8 cellular contexts compared by ENCODE assay signal in the genomic region with DNA sequence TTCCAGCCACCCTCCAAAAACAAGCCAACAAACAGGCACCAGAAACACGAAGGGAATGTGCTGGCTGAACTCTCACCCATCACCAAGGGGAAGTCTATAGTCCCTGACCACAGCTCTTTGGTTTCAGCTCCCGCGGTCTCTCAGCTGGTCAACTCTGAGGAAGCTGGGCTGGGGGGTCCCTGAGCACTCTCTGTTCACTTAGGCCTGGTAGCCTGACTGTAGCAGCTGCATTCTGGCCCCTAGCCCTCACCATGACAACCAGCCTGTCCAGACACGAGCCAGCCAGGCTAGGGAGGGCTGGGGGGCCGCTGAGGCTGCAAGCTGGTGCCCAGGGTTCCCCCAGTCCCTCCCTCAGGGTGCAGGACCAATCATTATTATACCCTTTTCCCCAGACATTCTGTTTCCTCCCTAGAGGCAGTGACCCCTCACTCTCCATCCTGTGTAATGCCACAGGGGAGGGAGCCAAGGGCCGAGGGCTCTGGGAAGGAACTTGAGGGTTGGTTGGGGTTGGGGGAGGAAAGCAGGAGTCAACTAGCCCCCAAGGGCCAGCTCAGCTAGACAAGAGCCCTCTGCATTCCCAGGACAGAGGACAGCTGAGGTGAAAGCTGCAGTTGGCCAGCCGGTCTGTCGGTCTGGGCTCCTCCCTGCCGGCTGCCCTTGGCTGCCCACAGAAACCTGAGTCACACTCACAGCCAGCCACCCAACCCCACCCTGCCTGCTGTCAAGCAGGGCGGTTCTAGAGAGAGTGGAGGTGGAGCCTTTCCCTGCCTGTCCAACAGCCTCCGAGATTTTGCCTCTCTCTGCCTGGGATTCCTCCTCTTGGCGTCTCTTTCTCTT. TPM values are rescaled to one million over a fixed set of nuclear protein-coding genes. Genes with fewer than 3 reads are reported as not detected.
DNase-seq lines count a peak whose midpoint lies in the region; ATAC-seq and TF ChIP-seq lines count a peak whose summit lies in the region.

No MANE protein-coding gene starts in this region.

- H3K9ac ChIP-seq in endodermal cell (ENCODE audit: extremely low read depth, low read length, poor library complexity, severe bottlenecking): peak overlapping the region; percentile 45

- peak; percentile 37 for ATAC-seq in GM19467 (IDR thresholded peaks at IDR 0.05; ENCODE audit: unreplicated experiment)

- intact Hi-C loops in CD4-positive, alpha-beta memory T cell (cut with micrococcal nuclease): loop anchor here (10.0 kb wide), 1 partner anchor 1544 kb away; a partner anchor contains a TSS

- no peaks in the 10 kb centered on the region for H3K27me3 ChIP-seq in CD4-positive, alpha-beta memory T cell (ENCODE audit: insufficient read depth, low read length)
- no peaks in the 10 kb centered on the region for H3K27me3 ChIP-seq in endodermal cell (ENCODE audit: control insufficient read depth, insufficient read depth, low read length, poor library complexity, severe bottlenecking)

- H3K4me3 Mint-ChIP-seq in CD4-positive, alpha-beta memory T cell: peak overlapping the region; percentile 95 to 100 (median 98)
- H3K4me3 Mint-ChIP-seq in endodermal cell: no peak overlapping the region

- H3K27ac Mint-ChIP-seq in CD4-positive, alpha-beta memory T cell: peak overlapping the region; percentile 94 to 100 (median 99)
- H3K27ac Mint-ChIP-seq in endodermal cell: peak overlapping the region; percentile 96

- CTCF ChIA-PET in CD4-positive, alpha-beta memory T cell (lab: Charles Lee; ENCODE audit: partially characterized antibody): interaction anchor here (0.5 to 10.0 kb wide), 23 partner anchors 10 to 274 kb away, joined by 3 to 348 read pairs (median 5); a partner anchor contains a TSS

- H3K4me3 ChIP-seq in CD4-positive, alpha-beta memory T cell (ENCODE audit: low read length in 2 of 2): peak overlapping the region; percentile 27 to 44
- H3K4me3 ChIP-seq in endodermal cell (ENCODE audit: low read length) (no peak overlapping the region), mesodermal cell (ENCODE audit: extremely low read depth, insufficient read depth, low read length, poor library complexity, severe bottlenecking) (no peak overlapping the region)

- peaks cover 0 to 16% of the 10 kb centered on the region in 2 donors for H3K36me3 Mint-ChIP-seq in CD4-positive, alpha-beta memory T cell
- H3K36me3 Mint-ChIP-seq in endodermal cell (ENCODE audit: low read depth): peaks cover 14% of the 10 kb centered on the region

- peaks cover 46 to 88% (median 67%) of the 10 kb centered on the region in 4 donors for H3K4me1 Mint-ChIP-seq in CD4-positive, alpha-beta memory T cell
- H3K4me1 Mint-ChIP-seq in endodermal cell: peaks cover 23% of the 10 kb centered on the region

- H3K9me3 ChIP-seq in CD4-positive, alpha-beta memory T cell (ENCODE audit: control insufficient read depth in 1 of 2, low read length in 2 of 2): no peaks in the 10 kb centered on the region
- H3K9me3 ChIP-seq in endodermal cell (ENCODE audit: control insufficient read depth, low read length) (no peaks in the 10 kb centered on the region), mesodermal cell (ENCODE audit: control insufficient read depth, low read length) (no peaks in the 10 kb centered on the region)

- peak overlapping the region; percentile 88 for H3K27ac ChIP-seq in CD4-positive, alpha-beta memory T cell (ENCODE audit: low read depth, low read length)
- H3K27ac ChIP-seq in endodermal cell (ENCODE audit: low read depth, low read length) (peak overlapping the region; percentile 97), mesodermal cell (ENCODE audit: low read depth, low read length, severe bottlenecking) (peak overlapping the region; percentile 97)

- peaks cover 78% of the 10 kb centered on the region for H3K4me1 ChIP-seq in CD4-positive, alpha-beta memory T cell (ENCODE audit: insufficient read depth, low read length)
- no peaks in the 10 kb centered on the region for H3K4me1 ChIP-seq in endodermal cell (ENCODE audit: control insufficient read depth, insufficient read depth, low read length)
- H3K4me1 ChIP-seq in mesodermal cell (ENCODE audit: control insufficient read depth, insufficient read depth, low read length, poor library complexity, severe bottlenecking): peaks cover 38% of the 10 kb centered on the region

- TF ChIP-seq CTCF in endodermal cell (conservative IDR thresholded peaks at IDR 0.05): no peak

- H3K9me3 Mint-ChIP-seq in CD4-positive, alpha-beta memory T cell: no peaks in the 10 kb centered on the region
- H3K9me3 Mint-ChIP-seq in endodermal cell: peaks cover 2% of the 10 kb centered on the region

- DNase-seq in CD4-positive, alpha-beta memory T cell: peak; percentile 55 to 85 (median 56)
- DNase-seq in HS-5 (ENCODE audit: low read depth): peak; percentile 76
- DNase-seq in NOMO-1 (lab: John Stamatoyannopoulos, UW; ENCODE audit: unreplicated experiment in 2 of 2): peak; percentile 88 to 93
- DNase-seq in activated CD8-positive, alpha-beta memory T cell treated with anti-CD3 and anti-CD28 coated beads, Interleukin-2, amount 50 U/mL, for 4 hours: peak; percentile 68
- peak; percentile 97 for DNase-seq in endodermal cell
- peak; percentile 62 for DNase-seq in stimulated activated CD8-positive, alpha-beta memory T cell treated with anti-CD3 and anti-CD28 coated beads, Interleukin-4, amount 100 ng/mL, for 24 hours (ENCODE audit: low read depth)

- 27 to 57% methylated on average over 4 to 12 of the region's 12 CpGs for WGBS in endodermal cell (ENCODE audit: insufficient coverage in 1 of 2, insufficient read length in 1 of 2), 2 experiments
- WGBS in mesodermal cell (ENCODE audit: insufficient coverage in 2 of 2), 2 experiments: 22 to 23% methylated on average over 6 to 9 of the region's 12 CpGs

- POLR2A ChIA-PET in CD4-positive, alpha-beta memory T cell (lab: Charles Lee; ENCODE audit: partially characterized antibody): interaction anchor here (1.0 to 10.1 kb wide), 16 partner anchors 11 to 219 kb away, joined by 3 to 251 read pairs (median 8); a partner anchor contains a TSS

- H3K36me3 ChIP-seq in CD4-positive, alpha-beta memory T cell (ENCODE audit: insufficient read depth, low read length): no peaks in the 10 kb centered on the region
- H3K36me3 ChIP-seq in endodermal cell (ENCODE audit: control insufficient read depth, insufficient read depth, low read length): peaks cover 5% of the 10 kb centered on the region
- H3K36me3 ChIP-seq in mesodermal cell (ENCODE audit: control insufficient read depth, insufficient read depth, low read length): peaks cover 3% of the 10 kb centered on the region

- no peaks in the 10 kb centered on the region for H3K27me3 Mint-ChIP-seq in CD4-positive, alpha-beta memory T cell
- peaks cover 24% of the 10 kb centered on the region for H3K27me3 Mint-ChIP-seq in endodermal cell (ENCODE audit: insufficient read depth)

RNA-seq across cellular contexts. Expression of a gene that starts 1.2 kb away (rescaled TPM):
- total RNA-seq in CD4-positive, alpha-beta memory T cell: 10 to 100 TPM; 51.8 to 56.4 TPM
- 100 to 1,000 TPM; 107 to 190 TPM for polyA plus RNA-seq in CD4-positive, alpha-beta memory T cell
- 10 to 100 TPM; 61.5 to 79.9 TPM for total RNA-seq in endodermal cell
- polyA plus RNA-seq in endodermal cell (2013, experiment 1 of 2): 69.1 TPM
- polyA plus RNA-seq in endodermal cell (2013, experiment 2 of 2): 71.4 TPM
- polyA plus RNA-seq in mesodermal cell (2013, experiment 1 of 2): 61.7 TPM
- polyA plus RNA-seq in mesodermal cell (2013, experiment 2 of 2): 55.2 TPM

RNA-seq across cellular contexts. Expression of a gene that starts 5.4 kb away (rescaled TPM):
- 100 to 1,000 TPM; 221 to 222 TPM for total RNA-seq in CD4-positive, alpha-beta memory T cell
- polyA plus RNA-seq in CD4-positive, alpha-beta memory T cell: 10 to 100 TPM in 1 of 2 donors, 1 to 10 TPM in 1; 4.1 to 68.3 TPM
- total RNA-seq in endodermal cell: 100 to 1,000 TPM; 119 to 120 TPM
- 121 TPM for polyA plus RNA-seq in endodermal cell (2013, experiment 1 of 2)
- 114 TPM for polyA plus RNA-seq in endodermal cell (2013, experiment 2 of 2)
- 148 TPM for polyA plus RNA-seq in mesodermal cell (2013, experiment 1 of 2)
- polyA plus RNA-seq in mesodermal cell (2013, experiment 2 of 2): 124 TPM

RNA-seq across cellular contexts. Expression of a gene that starts 25.5 kb away (rescaled TPM):
- total RNA-seq in CD4-positive, alpha-beta memory T cell: under 1 TPM; 0.25 to 0.26 TPM
- polyA plus RNA-seq in CD4-positive, alpha-beta memory T cell: not detected
- total RNA-seq in endodermal cell: under 1 TPM; 0.18 to 0.40 TPM
- 1.7 TPM for polyA plus RNA-seq in endodermal cell (2013, experiment 1 of 2)
- 1.7 TPM for polyA plus RNA-seq in endodermal cell (2013, experiment 2 of 2)
- polyA plus RNA-seq in mesodermal cell (2013, experiment 1 of 2): 0.37 TPM
- polyA plus RNA-seq in mesodermal cell (2013, experiment 2 of 2): 0.61 TPM

Comparison
In these comparisons a context has a peak if more than half of its experiments do, and no peak if none do; other contexts are left out.
1. H3K4me3 ChIP-seq: peak in CD4-positive, alpha-beta memory T cell (2 of 2); none in endodermal cell (single experiment) and mesodermal cell (single experiment).
2. Peak in every context shown above with its lines, with median percentiles within 50 percentile points of each other: DNase-seq and H3K27ac ChIP-seq.